ENCODE assay signal across 8 cellular contexts in genomic region chrX:102863735-102864134, GRCh38.
A peak's percentile ranks its signal among the peaks of the same experiment; 100 is the strongest.
DNase-seq lines count a peak whose midpoint lies in the region; ATAC-seq and TF ChIP-seq lines count a peak whose summit lies in the region.

No MANE protein-coding gene starts in this region.

- no peak overlapping the region for H3K4me3 Mint-ChIP-seq in activated T-cell treated with anti-CD3 and anti-CD28 coated beads, Interleukin-2, amount 50 U/mL, for 4 hours

- no peak overlapping the region for H3K4me3 ChIP-seq in PC-9
- H3K4me3 ChIP-seq in fibroblast of pulmonary artery (replicated peaks; ENCODE audit: low read depth, low read length), result no peak overlapping the region

- BruUV-seq in PC-9 (replicated peaks; lab: Mats Ljungman, UMichigan), result no TSS peak

- DNase-seq in EL (peak; percentile 74), KG1 (lab: John Stamatoyannopoulos, UW) (peak; percentile 8), PC-9 (peak; percentile 57 to 77), fibroblast of pulmonary artery (ENCODE audit: low read depth) (peak; percentile 84), non-pigmented ciliary epithelial cell (ENCODE audit: low read depth) (peak; percentile 27), superior temporal gyrus (ENCODE audit: extremely low spot score) (peak; percentile 89)
- peak; percentile 79 for DNase-seq in activated T-cell treated with anti-CD3 and anti-CD28 coated beads, Interleukin-2, amount 50 U/mL, for 4 hours

- no peaks in the 10 kb centered on the region for H3K79me2 ChIP-seq in PC-9 (ENCODE audit: low read depth)

- no peaks in the 10 kb centered on the region for H3K9me2 ChIP-seq in PC-9 (ENCODE audit: insufficient read depth)

- H3K27me3 Mint-ChIP-seq in activated T-cell treated with anti-CD3 and anti-CD28 coated beads, Interleukin-2, amount 50 U/mL, for 4 hours (ENCODE audit: low read depth), result no peaks in the 10 kb centered on the region

- CTCF ChIA-PET in PC-9 (lab: Charles Lee), result interaction anchor here (1.3 kb wide), 1 partner anchor 37 kb away, joined by 4 read pairs; no protein-coding TSS in a partner anchor

- no peak overlapping the region for H3K27ac ChIP-seq in PC-9

- H3K4me2 ChIP-seq in PC-9, result no peak overlapping the region

- no peaks in the 10 kb centered on the region for H3K4me1 ChIP-seq in PC-9 (replicated peaks; ENCODE audit: insufficient read depth)

- H3K36me3 Mint-ChIP-seq in activated T-cell treated with anti-CD3 and anti-CD28 coated beads, Interleukin-2, amount 50 U/mL, for 4 hours (ENCODE audit: insufficient read depth), result peaks cover 4% of the 10 kb centered on the region

- H3F3A ChIP-seq in PC-9 (ENCODE audit: insufficient read depth, low read depth), result no peaks in the 10 kb centered on the region

- no peaks in the 10 kb centered on the region for H3K27me3 ChIP-seq in PC-9 (ENCODE audit: insufficient read depth, low read depth)

- H3K36me3 ChIP-seq in PC-9 (ENCODE audit: low read depth), result no peaks in the 10 kb centered on the region; the same call in 1 of the 2 replicates

- peak; percentile 90 for TF ChIP-seq CTCF in PC-9 (conservative IDR thresholded peaks at IDR 0.05)
- TF ChIP-seq CTCF in fibroblast of pulmonary artery (IDR thresholded peaks at IDR 0.05; ENCODE audit: low read length, missing control alignments), result peak; percentile 75

- H3K9me3 ChIP-seq in PC-9 (ENCODE audit: insufficient read depth, low read depth), result no peaks in the 10 kb centered on the region

- intact Hi-C loops in PC-9 (cut with micrococcal nuclease; ENCODE audit: unreplicated experiment), result loop anchor here (5.0 kb wide), 2 partner anchors 736 to 1266 kb away; partner anchors contain the start of gene TCEAL2

- POLR2A ChIA-PET in PC-9 (lab: Charles Lee; ENCODE audit: unreplicated experiment), result no interaction called here

- H3K9me3 Mint-ChIP-seq in activated T-cell treated with anti-CD3 and anti-CD28 coated beads, Interleukin-2, amount 50 U/mL, for 4 hours, result no peaks in the 10 kb centered on the region

- no peaks in the 10 kb centered on the region for H3K4me1 Mint-ChIP-seq in activated T-cell treated with anti-CD3 and anti-CD28 coated beads, Interleukin-2, amount 50 U/mL, for 4 hours (ENCODE audit: low read depth)

- peak; percentile 97 for ATAC-seq in GM21737 (IDR thresholded peaks at IDR 0.05; ENCODE audit: unreplicated experiment)
- ATAC-seq in activated T-cell treated with anti-CD3 and anti-CD28 coated beads, Interleukin-2, amount 50 U/mL, for 4 hours, result peak; percentile 57 to 80

- no peak overlapping the region for H2AFZ ChIP-seq in PC-9

- no peaks in the 10 kb centered on the region for H4K20me1 ChIP-seq in PC-9 (ENCODE audit: insufficient read depth)

Comparison
In these comparisons a context has a peak if more than half of its experiments do, and no peak if none do; other contexts are left out.
1. DNase-seq: peak in every context shown above with its lines; median percentile 89 in superior temporal gyrus; 84 in fibroblast of pulmonary artery; 79 in activated T-cell treated with anti-CD3 and anti-CD28 coated beads, Interleukin-2, amount 50 U/mL, for 4 hours; 74 in EL; 67 in PC-9; 27 in non-pigmented ciliary epithelial cell; 8 in KG1.